Comparison of ENCODE assay signal across 1 cellular context in genomic region chr22:27896251-27896650, GRCh38.
TF ChIP-seq lines count a peak whose summit lies in the region.

No MANE protein-coding gene starts in this region.

TF ChIP-seq in liver, 16 proteins besides CTCF, POLR2A, EP300 and RAD21:
- no peak for TF ChIP-seq REST (IDR thresholded peaks at IDR 0.05)
- no peak for TF ChIP-seq RXRA (IDR thresholded peaks at IDR 0.05)
TF ChIP-seq in liver: peak in this region for 0.
